Comparison of ENCODE assay signal across 21 cellular contexts in genomic region chr2:83063933-83064332, GRCh38.
"Had no signal": no experiment of that assay in that cellular context is flagged by ENCODE, and none has a peak within 500 bp of the region (broad histone marks: within the 10 kb centered on the region; RNA-seq: fewer than 3 reads in every experiment).

No MANE protein-coding gene starts in this region.

- H3K4me1 ChIP-seq: lower lobe of right lung, right atrium auricular region, spleen, suprapubic skin, tibial artery, uterus had no signal

- ATAC-seq: left ventricle myocardium superior; lower lobe of right lung; naive thymus-derived CD4-positive, alpha-beta T cell; natural killer cell treated with Interleukin-12 subunit alpha and Interleukin-12 subunit beta and Interleukin-15 and Interleukin-18, amount 100 ng/mL, for 72 hours; sciatic nerve; stimulated activated effector memory CD8-positive, alpha-beta T cell treated with anti-CD3 and anti-CD28 coated beads, Interleukin-12 subunit alpha, Interleukin-12 subunit beta, amount 100 ng/mL, for 72 hours had no signal

- H3K9me3 ChIP-seq: lower lobe of right lung, ovary, thoracic aorta, tibial artery, uterus had no signal

- H3K27ac ChIP-seq: lower lobe of right lung, ovary, right atrium auricular region, skin epidermis, spleen, suprapubic skin, thoracic aorta, tibial artery, uterus had no signal

- DNase-seq: hippocampal formation; kidney; left ventricle myocardium superior; lower lobe of right lung; mammary epithelial cell; mesendoderm; naive thymus-derived CD4-positive, alpha-beta T cell; ovary; spleen; stimulated activated CD4-positive, alpha-beta T cell treated with anti-CD3 and anti-CD28 coated beads, Interleukin-4, amount 100 ng/mL, for 24 hours; stimulated activated naive CD4-positive, alpha-beta T cell; tibial artery; trophoblast cell; uterus had no signal

- H3K36me3 ChIP-seq: lower lobe of right lung, ovary, right atrium auricular region, spleen, suprapubic skin, thoracic aorta, tibial artery, uterus had no signal

- H3K4me3 ChIP-seq: lower lobe of right lung, ovary, right atrium auricular region, skin epidermis, spleen, suprapubic skin, thoracic aorta, tibial artery, uterus had no signal

- H3K27me3 ChIP-seq: ovary, right atrium auricular region, spleen, suprapubic skin, tibial artery, uterus had no signal
